Comparison of ENCODE assay signal across 37 cellular contexts in the genomic region with DNA sequence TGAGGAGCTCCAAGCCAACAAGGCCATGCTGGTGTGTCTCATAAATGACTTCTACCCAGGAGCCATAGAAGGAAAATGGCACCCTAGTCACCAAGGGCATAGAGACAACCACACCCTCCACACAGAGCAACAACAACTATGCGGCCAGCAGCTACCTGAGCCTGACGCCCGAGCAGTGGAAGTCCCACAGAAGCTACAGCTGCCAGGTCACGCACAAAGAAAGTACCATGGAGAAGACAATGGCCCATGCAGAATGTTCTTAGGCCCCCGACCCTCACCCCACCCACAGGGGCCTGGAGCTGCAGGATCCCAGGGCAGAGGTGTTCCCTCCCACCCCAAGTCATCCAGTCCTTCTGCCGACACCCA. TPM values are rescaled to one million over a fixed set of nuclear protein-coding genes. Genes with fewer than 3 reads are reported as not detected.
"Had no signal": no experiment of that assay in that cellular context is flagged by ENCODE, and none has a peak within 500 bp of the region (broad histone marks: within the 10 kb centered on the region; RNA-seq: fewer than 3 reads in every experiment).

No MANE protein-coding gene starts in this region.

- H2AFZ ChIP-seq: hepatocyte had no signal

- ATAC-seq: activated CD4-positive, alpha-beta T cell treated with anti-CD3 and anti-CD28 coated beads for 36 hours; activated CD8-positive, alpha-beta memory T cell treated with anti-CD3 and anti-CD28 coated beads, Interleukin-2, amount 10 ng/mL, durations not matched to agents 7 days and 5 days; activated CD8-positive, alpha-beta T cell treated with anti-CD3 and anti-CD28 coated beads, Interleukin-2, amount 10 ng/mL, durations not matched to agents 7 days and 5 days; activated naive CD4-positive, alpha-beta T cell treated with anti-CD3 and anti-CD28 coated beads, Interleukin-2, amount 50 U/mL, for 72 hours; body of pancreas; gastroesophageal sphincter had no signal

- H3K27me3 Mint-ChIP-seq: activated CD4-positive, alpha-beta T cell treated with anti-CD3 and anti-CD28 coated beads for 36 hours had no signal

- H3K36me3 ChIP-seq: breast epithelium, cardiac muscle cell, colonic mucosa, esophagus squamous epithelium, gastroesophageal sphincter, heart right ventricle had no signal

- H3K9me3 ChIP-seq: body of pancreas, breast epithelium, colonic mucosa, esophagus squamous epithelium, gastroesophageal sphincter, heart right ventricle had no signal

- H3K27ac Mint-ChIP-seq: activated CD4-positive, alpha-beta memory T cell treated with anti-CD3 and anti-CD28 coated beads for 36 hours; activated CD4-positive, alpha-beta T cell treated with anti-CD3 and anti-CD28 coated beads for 36 hours; activated CD4-positive, alpha-beta T cell treated with anti-CD3 and anti-CD28 coated beads, Interleukin-2, amount 10 ng/mL, durations not matched to agents 24 days and 14 days; activated CD8-positive, alpha-beta memory T cell treated with anti-CD3 and anti-CD28 coated beads, Interleukin-2, amount 10 ng/mL, durations not matched to agents 7 days and 5 days; activated CD8-positive, alpha-beta T cell treated with anti-CD3 and anti-CD28 coated beads, Interleukin-2, amount 10 ng/mL, durations not matched to agents 7 days and 5 days; activated naive CD4-positive, alpha-beta T cell treated with anti-CD3 and anti-CD28 coated beads, Interleukin-2, amount 10 ng/mL, durations not matched to agents 7 days and 5 days; activated naive CD4-positive, alpha-beta T cell treated with anti-CD3 and anti-CD28 coated beads, Interleukin-2, amount 50 U/mL, for 72 hours; activated naive CD8-positive, alpha-beta T cell treated with anti-CD3 and anti-CD28 coated beads, Interleukin-2, amount 10 ng/mL, durations not matched to agents 7 days and 5 days; activated T-helper 1 cell treated with anti-CD3 and anti-CD28 coated beads, Interleukin-12 subunit alpha, Interleukin-12 subunit beta, Interleukin-2, Interleukin-4 antibody, amounts not matched to agents 30 ng/mL and 10 ng/mL and 1 ng/mL, durations not matched to agents 14 hours and 24 hours and 36 hours had no signal

- H3K4me3 ChIP-seq: body of pancreas, breast epithelium, cardiac muscle cell, colonic mucosa, esophagus squamous epithelium, gastroesophageal sphincter, heart right ventricle, hepatocyte had no signal

- H3K4me2 ChIP-seq: hepatocyte had no signal

- DNase-seq: activated CD4-positive, alpha-beta memory T cell treated with anti-CD3 and anti-CD28 coated beads for 36 hours; activated CD4-positive, alpha-beta T cell treated with anti-CD3 and anti-CD28 coated beads for 36 hours; activated CD4-positive, alpha-beta T cell treated with anti-CD3 and anti-CD28 coated beads, Interleukin-2, amount 10 ng/mL, durations not matched to agents 24 days and 14 days; activated CD4-positive, CD25-positive, alpha-beta regulatory T cell; activated CD4-positive, CD25-positive, alpha-beta regulatory T cell treated with anti-CD3 and anti-CD28 coated beads, Interleukin-2, amount 50 U/mL, for 72 hours; activated CD8-positive, alpha-beta memory T cell treated with anti-CD3 and anti-CD28 coated beads, Interleukin-2, amount 10 ng/mL, durations not matched to agents 7 days and 5 days; activated CD8-positive, alpha-beta memory T cell treated with anti-CD3 and anti-CD28 coated beads, Interleukin-2, amount 50 U/mL, for 4 hours; activated CD8-positive, alpha-beta T cell treated with anti-CD3 and anti-CD28 coated beads, Interleukin-2, amount 10 ng/mL, durations not matched to agents 7 days and 5 days; activated gamma-delta T cell; activated naive CD4-positive, alpha-beta T cell; activated naive CD4-positive, alpha-beta T cell treated with anti-CD3 and anti-CD28 coated beads, Interleukin-2, amount 10 ng/mL, durations not matched to agents 7 days and 5 days; activated naive CD8-positive, alpha-beta T cell treated with anti-CD3 and anti-CD28 coated beads, Interleukin-2, amount 10 ng/mL, durations not matched to agents 7 days and 5 days; activated T-cell treated with anti-CD3 and anti-CD28 coated beads, Interleukin-2, amount 50 U/mL, for 1 hour; activated T-cell treated with anti-CD3 and anti-CD28 coated beads, Interleukin-2, amount 50 U/mL, for 48 hours; body of pancreas; central memory CD4-positive, alpha-beta T cell; cerebellar nuclear complex; colonic mucosa; effector CD8-positive, alpha-beta T cell; esophagus squamous epithelium; foreskin melanocyte; heart right ventricle; T-helper 2 cell had no signal

- H3K27me3 ChIP-seq: body of pancreas, breast epithelium, cardiac muscle cell, colonic mucosa, hepatocyte had no signal

- H3K4me3 Mint-ChIP-seq: activated CD4-positive, alpha-beta memory T cell treated with anti-CD3 and anti-CD28 coated beads for 36 hours; activated CD4-positive, alpha-beta T cell treated with anti-CD3 and anti-CD28 coated beads for 36 hours; activated CD4-positive, alpha-beta T cell treated with anti-CD3 and anti-CD28 coated beads, Interleukin-2, amount 10 ng/mL, durations not matched to agents 24 days and 14 days; activated CD8-positive, alpha-beta memory T cell treated with anti-CD3 and anti-CD28 coated beads, Interleukin-2, amount 10 ng/mL, durations not matched to agents 7 days and 5 days; activated CD8-positive, alpha-beta T cell treated with anti-CD3 and anti-CD28 coated beads, Interleukin-2, amount 10 ng/mL, durations not matched to agents 7 days and 5 days; activated naive CD4-positive, alpha-beta T cell treated with anti-CD3 and anti-CD28 coated beads, Interleukin-2, amount 10 ng/mL, durations not matched to agents 7 days and 5 days; activated naive CD8-positive, alpha-beta T cell treated with anti-CD3 and anti-CD28 coated beads, Interleukin-2, amount 10 ng/mL, durations not matched to agents 7 days and 5 days; activated T-helper 1 cell treated with anti-CD3 and anti-CD28 coated beads, Interleukin-12 subunit alpha, Interleukin-12 subunit beta, Interleukin-2, Interleukin-4 antibody, amounts not matched to agents 30 ng/mL and 10 ng/mL and 1 ng/mL, durations not matched to agents 14 hours and 24 hours and 36 hours had no signal

- H3K27ac ChIP-seq: body of pancreas, breast epithelium, cardiac muscle cell, colonic mucosa, epithelial cell of prostate, esophagus squamous epithelium, gastroesophageal sphincter, heart right ventricle, hepatocyte had no signal

- H3K4me1 ChIP-seq: body of pancreas, breast epithelium, colonic mucosa, esophagus squamous epithelium, gastroesophageal sphincter, heart right ventricle had no signal

- H3K79me2 ChIP-seq: hepatocyte had no signal

- H3K36me3 Mint-ChIP-seq: activated CD4-positive, alpha-beta memory T cell treated with anti-CD3 and anti-CD28 coated beads for 36 hours; activated CD8-positive, alpha-beta memory T cell treated with anti-CD3 and anti-CD28 coated beads, Interleukin-2, amount 10 ng/mL, durations not matched to agents 7 days and 5 days; activated naive CD4-positive, alpha-beta T cell treated with anti-CD3 and anti-CD28 coated beads, Interleukin-2, amount 10 ng/mL, durations not matched to agents 7 days and 5 days; activated naive CD4-positive, alpha-beta T cell treated with anti-CD3 and anti-CD28 coated beads, Interleukin-2, amount 50 U/mL, for 72 hours; activated naive CD8-positive, alpha-beta T cell treated with anti-CD3 and anti-CD28 coated beads, Interleukin-2, amount 10 ng/mL, durations not matched to agents 7 days and 5 days had no signal

- H3K9me3 Mint-ChIP-seq: activated CD4-positive, alpha-beta memory T cell treated with anti-CD3 and anti-CD28 coated beads for 36 hours; activated CD4-positive, alpha-beta T cell treated with anti-CD3 and anti-CD28 coated beads, Interleukin-2, amount 10 ng/mL, durations not matched to agents 24 days and 14 days; activated naive CD4-positive, alpha-beta T cell treated with anti-CD3 and anti-CD28 coated beads, Interleukin-2, amount 10 ng/mL, durations not matched to agents 7 days and 5 days; activated naive CD4-positive, alpha-beta T cell treated with anti-CD3 and anti-CD28 coated beads, Interleukin-2, amount 50 U/mL, for 72 hours; activated naive CD8-positive, alpha-beta T cell treated with anti-CD3 and anti-CD28 coated beads, Interleukin-2, amount 10 ng/mL, durations not matched to agents 7 days and 5 days; activated T-helper 1 cell treated with anti-CD3 and anti-CD28 coated beads, Interleukin-12 subunit alpha, Interleukin-12 subunit beta, Interleukin-2, Interleukin-4 antibody, amounts not matched to agents 30 ng/mL and 10 ng/mL and 1 ng/mL, durations not matched to agents 14 hours and 24 hours and 36 hours had no signal

- FAIRE-seq: endometrium, endothelial cell of umbilical vein had no signal

- H3K4me1 Mint-ChIP-seq: activated CD4-positive, alpha-beta T cell treated with anti-CD3 and anti-CD28 coated beads for 36 hours; activated CD4-positive, alpha-beta T cell treated with anti-CD3 and anti-CD28 coated beads, Interleukin-2, amount 10 ng/mL, durations not matched to agents 24 days and 14 days; activated CD8-positive, alpha-beta memory T cell treated with anti-CD3 and anti-CD28 coated beads, Interleukin-2, amount 10 ng/mL, durations not matched to agents 7 days and 5 days; activated naive CD4-positive, alpha-beta T cell treated with anti-CD3 and anti-CD28 coated beads, Interleukin-2, amount 10 ng/mL, durations not matched to agents 7 days and 5 days had no signal

RNA-seq across cellular contexts. Expression of a gene that starts 28.0 kb away (rescaled TPM):
- total RNA-seq: activated CD4-positive, alpha-beta memory T cell treated with anti-CD3 and anti-CD28 coated beads for 36 hours; activated CD4-positive, alpha-beta T cell treated with anti-CD3 and anti-CD28 coated beads for 36 hours; activated CD4-positive, alpha-beta T cell treated with anti-CD3 and anti-CD28 coated beads, Interleukin-2, amount 10 ng/mL, durations not matched to agents 24 days and 14 days; activated CD8-positive, alpha-beta memory T cell treated with anti-CD3 and anti-CD28 coated beads for 36 hours; activated CD8-positive, alpha-beta memory T cell treated with anti-CD3 and anti-CD28 coated beads, Interleukin-2, amount 10 ng/mL, durations not matched to agents 7 days and 5 days; activated CD8-positive, alpha-beta T cell treated with anti-CD3 and anti-CD28 coated beads, Interleukin-2, amount 10 ng/mL, durations not matched to agents 7 days and 5 days; activated naive CD4-positive, alpha-beta T cell treated with anti-CD3 and anti-CD28 coated beads, Interleukin-2, amount 50 U/mL, for 72 hours; activated naive CD8-positive, alpha-beta T cell treated with anti-CD3 and anti-CD28 coated beads, Interleukin-2, amount 10 ng/mL, durations not matched to agents 7 days and 5 days; activated T-helper 1 cell treated with anti-CD3 and anti-CD28 coated beads, Interleukin-12 subunit alpha, Interleukin-12 subunit beta, Interleukin-2, Interleukin-4 antibody, amounts not matched to agents 30 ng/mL and 10 ng/mL and 1 ng/mL, durations not matched to agents 14 hours and 24 hours and 36 hours; cardiac muscle cell; dermis microvascular lymphatic vessel endothelial cell; endothelial cell of umbilical vein; fibroblast of lung; fibroblast of villous mesenchyme; glomerular endothelial cell; hepatocyte had no signal
- polyA plus RNA-seq: cardiac muscle cell, endothelial cell of umbilical vein, fibroblast of lung, hepatocyte had no signal
